1 cellular context compared by ENCODE assay signal in genomic region chr3:58521002-58521670, GRCh38.
A peak's percentile ranks its signal among the peaks of the same experiment; 100 is the strongest.
TF ChIP-seq lines count a peak whose summit lies in the region.

No MANE protein-coding gene starts in this region.

TF ChIP-seq in HepG2, 621 proteins besides CTCF, POLR2A, EP300 and RAD21 (continued from another document and continues in another):
- TF ChIP-seq ZHX2 (IDR thresholded peaks at IDR 0.05; ENCODE audit: low read depth) (no peak), ZHX2 (CRISPR knock-in tag; IDR thresholded peaks at IDR 0.05; ENCODE audit: borderline replicate concordance) (no peak), ISL2 (CRISPR knock-in tag; IDR thresholded peaks at IDR 0.05) (0 out of 2 replicates have a peak, but pooled peaks have one; percentile 34), CHCHD3 (CRISPR knock-in tag; IDR thresholded peaks at IDR 0.05) (no peak), ZNF616 (CRISPR knock-in tag; IDR thresholded peaks at IDR 0.05; ENCODE audit: low read depth) (peak; percentile 91), THYN1 (CRISPR knock-in tag; IDR thresholded peaks at IDR 0.05; ENCODE audit: borderline replicate concordance, low read depth) (no peak), NRL (CRISPR knock-in tag; IDR thresholded peaks at IDR 0.05; ENCODE audit: borderline replicate concordance) (peak; percentile 70; the same call in 1 of the 2 replicates), ZNF776 (CRISPR knock-in tag; IDR thresholded peaks at IDR 0.05) (peak; percentile 67), ZBTB38 (CRISPR knock-in tag; IDR thresholded peaks at IDR 0.05) (peak; percentile 55; the same call in 1 of the 2 replicates), CBFB (CRISPR knock-in tag; IDR thresholded peaks at IDR 0.05) (no peak), ZKSCAN5 (CRISPR knock-in tag; IDR thresholded peaks at IDR 0.05) (no peak), EHMT2 (IDR thresholded peaks at IDR 0.05; ENCODE audit: borderline replicate concordance, low read depth, low read length) (no peak), ZBTB8A (CRISPR knock-in tag; IDR thresholded peaks at IDR 0.05; ENCODE audit: borderline replicate concordance, low read depth) (no peak), ZNF740 (CRISPR knock-in tag; IDR thresholded peaks at IDR 0.05) (0 out of 2 replicates have a peak, but pooled peaks have one; percentile 15), ZNF3 (CRISPR knock-in tag; IDR thresholded peaks at IDR 0.05) (no peak), TAF15 (IDR thresholded peaks at IDR 0.05; ENCODE audit: low read depth, low read length, poor library complexity, severe bottlenecking) (no peak), NR3C1 (CRISPR knock-in tag; IDR thresholded peaks at IDR 0.05) (no peak), ZNF432 (CRISPR knock-in tag; IDR thresholded peaks at IDR 0.05; ENCODE audit: borderline replicate concordance) (no peak), ZNF431 (CRISPR knock-in tag; IDR thresholded peaks at IDR 0.05; ENCODE audit: borderline replicate concordance, low read depth) (peak; percentile 71; the same call in 1 of the 2 replicates), ZBTB7B (CRISPR knock-in tag; IDR thresholded peaks at IDR 0.05) (peak; percentile 54; the same call in 1 of the 2 replicates), DRAP1 (CRISPR knock-in tag; IDR thresholded peaks at IDR 0.05) (peak; percentile 43; the same call in 1 of the 2 replicates), KLF15 (CRISPR knock-in tag; IDR thresholded peaks at IDR 0.05; ENCODE audit: borderline replicate concordance) (no peak), ERF (CRISPR knock-in tag; IDR thresholded peaks at IDR 0.05) (peak; percentile 89), ZNF382 (CRISPR knock-in tag; IDR thresholded peaks at IDR 0.05; ENCODE audit: borderline replicate concordance) (no peak), KLF9 (CRISPR knock-in tag; IDR thresholded peaks at IDR 0.05; ENCODE audit: low read depth) (no peak), ZNF335 (CRISPR knock-in tag; IDR thresholded peaks at IDR 0.05) (peak; percentile 26; the same call in 1 of the 2 replicates), ZNF7 (CRISPR knock-in tag; IDR thresholded peaks at IDR 0.05) (no peak), ARID5B (CRISPR knock-in tag; IDR thresholded peaks at IDR 0.05) (peak; percentile 76), HOXA9 (CRISPR knock-in tag; IDR thresholded peaks at IDR 0.05; ENCODE audit: borderline replicate concordance) (no peak), TP53 (CRISPR knock-in tag; conservative IDR thresholded peaks at IDR 0.05) (no peak), ZNF562 (CRISPR knock-in tag; IDR thresholded peaks at IDR 0.05; ENCODE audit: borderline replicate concordance) (no peak), ZNF646 (CRISPR knock-in tag; IDR thresholded peaks at IDR 0.05) (no peak), TBP (CRISPR knock-in tag; IDR thresholded peaks at IDR 0.05) (no peak), KAT8 (CRISPR knock-in tag; IDR thresholded peaks at IDR 0.05) (peak; percentile 61; the same call in 1 of the 2 replicates), SKI (IDR thresholded peaks at IDR 0.05; ENCODE audit: partially characterized antibody) (no peak), MIER3 (CRISPR knock-in tag; IDR thresholded peaks at IDR 0.05; ENCODE audit: borderline replicate concordance) (peak; percentile 78; the same call in 1 of the 2 replicates), MAZ (IDR thresholded peaks at IDR 0.05; ENCODE audit: borderline replicate concordance, low read depth, low read length) (no peak), MAZ (CRISPR knock-in tag; IDR thresholded peaks at IDR 0.05; ENCODE audit: low read depth) (no peak), FOSL2 (CRISPR knock-in tag; IDR thresholded peaks at IDR 0.05) (peak; percentile 69), ZFP36L1 (CRISPR knock-in tag; IDR thresholded peaks at IDR 0.05) (no peak), CEBPG (CRISPR knock-in tag; IDR thresholded peaks at IDR 0.05) (peak; percentile 42; the same call in 1 of the 2 replicates), ZNF331 (CRISPR knock-in tag; IDR thresholded peaks at IDR 0.05) (peak; percentile 71; the same call in 1 of the 2 replicates), MBNL3 (CRISPR knock-in tag; conservative IDR thresholded peaks at IDR 0.05) (no peak), FOXA1 (IDR thresholded peaks at IDR 0.05) (no peak), FOXA1 (CRISPR knock-in tag; IDR thresholded peaks at IDR 0.05) (peak; percentile 86), ZNF496 (CRISPR knock-in tag; IDR thresholded peaks at IDR 0.05; ENCODE audit: insufficient replicate concordance) (no peak), ZNF703 (CRISPR knock-in tag; IDR thresholded peaks at IDR 0.05; ENCODE audit: borderline replicate concordance) (no peak), POLR2G (IDR thresholded peaks at IDR 0.05; ENCODE audit: low read depth, low read length) (no peak), ZNF501 (CRISPR knock-in tag; IDR thresholded peaks at IDR 0.05) (no peak), ZNF512 (CRISPR knock-in tag; IDR thresholded peaks at IDR 0.05) (no peak), NFE2 (CRISPR knock-in tag; IDR thresholded peaks at IDR 0.05) (no peak), KDM3A (CRISPR knock-in tag; IDR thresholded peaks at IDR 0.05; ENCODE audit: low read depth) (no peak; the same call in 1 of the 2 replicates), ZBTB20 (CRISPR knock-in tag; IDR thresholded peaks at IDR 0.05; ENCODE audit: borderline replicate concordance, low read depth) (peak; percentile 63; the same call in 1 of the 2 replicates), ZNF124 (CRISPR knock-in tag; IDR thresholded peaks at IDR 0.05) (no peak), PAX8 (CRISPR knock-in tag; IDR thresholded peaks at IDR 0.05; ENCODE audit: borderline replicate concordance) (no peak)
